25 cellular contexts compared by ENCODE assay signal in the genomic region with DNA sequence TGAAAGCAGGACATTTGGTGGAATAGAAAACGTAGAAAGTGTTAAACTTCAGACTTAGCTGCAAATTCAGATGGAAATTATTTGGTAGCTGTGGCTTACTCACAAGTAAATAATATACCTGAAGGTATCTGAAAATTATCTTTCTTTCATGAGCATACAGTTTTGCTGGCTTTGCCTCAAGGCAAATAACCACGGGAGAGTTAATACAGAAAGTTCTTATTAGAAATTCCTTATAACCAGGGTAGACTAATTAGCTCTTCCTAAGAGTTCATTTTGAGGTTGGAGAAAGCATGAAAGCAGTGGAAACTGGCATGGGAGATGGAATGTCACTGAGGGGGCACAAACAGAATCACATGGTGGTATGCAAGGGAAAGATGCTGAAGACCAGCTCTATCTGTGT.
DNase-seq lines count a peak whose midpoint lies in the region; ATAC-seq and TF ChIP-seq lines count a peak whose summit lies in the region.
"Had no signal": no experiment of that assay in that cellular context is flagged by ENCODE, and none has a peak within 500 bp of the region (broad histone marks: within the 10 kb centered on the region; RNA-seq: fewer than 3 reads in every experiment).

No MANE protein-coding gene starts in this region.

- no peak for TF ChIP-seq CTCF in GM23338 (conservative IDR thresholded peaks at IDR 0.05; ENCODE audit: low read depth in 2 of 2)
- no peak for TF ChIP-seq CTCF in prostate gland (IDR thresholded peaks at IDR 0.05)

- H3K4me1 Mint-ChIP-seq in GM23338: peaks cover 19% of the 10 kb centered on the region
- H3K4me1 Mint-ChIP-seq: CD4-positive, alpha-beta memory T cell; CD4-positive, CD25-positive, alpha-beta regulatory T cell; CD8-positive, alpha-beta memory T cell had no signal

- H3K9me2 ChIP-seq in GM23338 (ENCODE audit: insufficient read depth): peaks cover 12% of the 10 kb centered on the region; the same call in 1 of the 2 replicates

- POLR2A ChIA-PET in HEK293T (lab: Yijun Ruan, JAX): no interaction called here

- ATAC-seq in GM23338: no peak
- ATAC-seq: A549, GM12878 had no signal

- DNase-seq in EH (ENCODE audit: low read depth) (peak; percentile 9), GM23338 (ENCODE audit: low spot score) (no peak), SK-N-MC (ENCODE audit: low read depth, low spot score) (no peak), mesenchymal stem cell (no peak), NCI-H146 (lab: John Stamatoyannopoulos, UW) (no peak), HEK293T (ENCODE audit: extremely low spot score) (no peak), prostate gland (ENCODE audit: low spot score) (no peak), NCI-H2227 (lab: John Stamatoyannopoulos, UW; ENCODE audit: unreplicated experiment) (no peak)
- DNase-seq: BE2C; C1 segment of cervical spinal cord; CD4-positive, alpha-beta memory T cell; CD4-positive, CD25-positive, alpha-beta regulatory T cell; CD8-positive, alpha-beta memory T cell; COR-L47; DMS 273 treated with DMSO at 0.1 percent for 48 hours; DMS153; DMS53; DMS79; DND-41; GDM1 had no signal

- no peaks in the 10 kb centered on the region for H3K79me2 ChIP-seq in GM23338 (replicated peaks; ENCODE audit: insufficient read depth)

- H3K4me1 ChIP-seq in GM23338 (ENCODE audit: insufficient read depth): peaks cover 14% of the 10 kb centered on the region
- H3K4me1 ChIP-seq in mesenchymal stem cell (ENCODE audit: control insufficient read depth, insufficient read depth, low read depth, low read length): peaks cover 2% of the 10 kb centered on the region
- H3K4me1 ChIP-seq in prostate gland (replicated peaks): no peaks in the 10 kb centered on the region
- H3K4me1 ChIP-seq: BE2C had no signal

- H3K4me2 ChIP-seq in GM23338 (no peak overlapping the region), mesenchymal stem cell (ENCODE audit: low read length, poor library complexity, severe bottlenecking) (peak overlapping the region; percentile 22)
- H3K4me2 ChIP-seq: A549, BLaER1 had no signal

- 80% methylated on average over 1 of the region's 2 CpGs for WGBS in mesenchymal stem cell
- WGBS in prostate gland: 75% methylated on average over 2 of the region's 2 CpGs

- H4K8ac ChIP-seq in mesenchymal stem cell (ENCODE audit: low read length): no peak overlapping the region

- no peaks in the 10 kb centered on the region for H3K79me1 ChIP-seq in mesenchymal stem cell (replicated peaks; ENCODE audit: low read length, poor library complexity, severe bottlenecking)

- H3K4me3 Mint-ChIP-seq in GM23338: no peak overlapping the region
- H3K4me3 Mint-ChIP-seq: CD14-positive monocyte; CD4-positive, alpha-beta memory T cell; CD4-positive, CD25-positive, alpha-beta regulatory T cell; CD8-positive, alpha-beta memory T cell had no signal

- H3K9me3 ChIP-seq in SK-N-MC (ENCODE audit: low read depth, low read length): no peaks in the 10 kb centered on the region
- H3K9me3 ChIP-seq in mesenchymal stem cell (ENCODE audit: control insufficient read depth, low read length): no peaks in the 10 kb centered on the region
- H3K9me3 ChIP-seq in prostate gland: no peaks in the 10 kb centered on the region
- H3K9me3 ChIP-seq: A549, BE2C, BLaER1 had no signal

- no peaks in the 10 kb centered on the region for H3F3A ChIP-seq in GM23338 (replicated peaks; ENCODE audit: low read depth)

- H3K27ac ChIP-seq in GM23338 (ENCODE audit: low read depth): no peak overlapping the region
- 0 out of 2 replicates have a peak overlapping the region, but pooled peaks have one; percentile 32 for H3K27ac ChIP-seq in SK-N-MC
- no peak overlapping the region for H3K27ac ChIP-seq in mesenchymal stem cell (ENCODE audit: low read length, poor library complexity, severe bottlenecking)
- H3K27ac ChIP-seq in prostate gland: no peak overlapping the region
- H3K27ac ChIP-seq: 22Rv1, A549, BLaER1 had no signal

- H3K4me3 ChIP-seq in GM23338 (no peak overlapping the region), SK-N-MC (no peak overlapping the region), mesenchymal stem cell (ENCODE audit: insufficient read depth in 1 of 2, low read depth in 1 of 2, low read length in 2 of 2) (no peak overlapping the region), prostate gland (no peak overlapping the region)
- H3K4me3 ChIP-seq: A549, BLaER1, GM12878 had no signal

- no peaks in the 10 kb centered on the region for H3K27me3 ChIP-seq in GM23338 (ENCODE audit: insufficient read depth)
- no peaks in the 10 kb centered on the region for H3K27me3 ChIP-seq in mesenchymal stem cell (ENCODE audit: control insufficient read depth in 1 of 2, insufficient read depth in 1 of 2, low read length in 2 of 2)
- no peaks in the 10 kb centered on the region for H3K27me3 ChIP-seq in prostate gland (replicated peaks; ENCODE audit: insufficient read depth)
- H3K27me3 ChIP-seq: BE2C, BLaER1 had no signal

- H3K36me3 Mint-ChIP-seq in GM23338 (ENCODE audit: low read depth): no peaks in the 10 kb centered on the region
- H3K36me3 Mint-ChIP-seq: CD14-positive monocyte; CD4-positive, CD25-positive, alpha-beta regulatory T cell had no signal

- no peak overlapping the region for H3K23ac ChIP-seq in mesenchymal stem cell (ENCODE audit: low read length in 2 of 2)

- no peak overlapping the region for H3K4ac ChIP-seq in mesenchymal stem cell (ENCODE audit: low read depth in 1 of 2, low read length in 2 of 2)

- H2AFZ ChIP-seq in GM23338 (0 out of 2 replicates have a peak overlapping the region, but pooled peaks have one; percentile 8), mesenchymal stem cell (ENCODE audit: low read depth, low read length) (no peak overlapping the region)

- H3K9me3 Mint-ChIP-seq in GM23338: no peaks in the 10 kb centered on the region

- no peak overlapping the region for H2BK5ac ChIP-seq in mesenchymal stem cell (ENCODE audit: low read depth, low read length, poor library complexity, severe bottlenecking)

- H2AK5ac ChIP-seq in mesenchymal stem cell (ENCODE audit: low read length, severe bottlenecking): no peak overlapping the region

- H3K18ac ChIP-seq in mesenchymal stem cell (ENCODE audit: low read depth in 1 of 2, low read length in 2 of 2): no peak overlapping the region

- H2BK12ac ChIP-seq in mesenchymal stem cell (ENCODE audit: low read length in 2 of 2): no peak overlapping the region

- H3K36me3 ChIP-seq in GM23338 (ENCODE audit: insufficient read depth) (no peaks in the 10 kb centered on the region), SK-N-MC (ENCODE audit: insufficient read depth, low read length) (no peaks in the 10 kb centered on the region), mesenchymal stem cell (ENCODE audit: control insufficient read depth in 1 of 2, insufficient read depth in 2 of 2, low read depth in 1 of 2, low read length in 2 of 2) (no peaks in the 10 kb centered on the region), prostate gland (no peaks in the 10 kb centered on the region)
- H3K36me3 ChIP-seq: BE2C, BLaER1 had no signal

- H3K27ac Mint-ChIP-seq in GM23338: no peak overlapping the region
- H3K27ac Mint-ChIP-seq: CD4-positive, alpha-beta memory T cell; CD4-positive, CD25-positive, alpha-beta regulatory T cell; CD8-positive, alpha-beta memory T cell had no signal

- no peak overlapping the region for H2BK15ac ChIP-seq in mesenchymal stem cell (ENCODE audit: low read depth, poor library complexity, severe bottlenecking)

- H4K20me1 ChIP-seq in GM23338 (replicated peaks; ENCODE audit: insufficient read depth): no peaks in the 10 kb centered on the region
- H4K20me1 ChIP-seq: BLaER1 had no signal

- H2BK120ac ChIP-seq in mesenchymal stem cell (ENCODE audit: low read depth, low read length): no peak overlapping the region

- no peak overlapping the region for H4K91ac ChIP-seq in mesenchymal stem cell (ENCODE audit: low read length)

- H3K14ac ChIP-seq in mesenchymal stem cell (ENCODE audit: low read length in 2 of 2): no peak overlapping the region

- TF ChIP-seq POLR2A in prostate gland (IDR thresholded peaks at IDR 0.05): no peak

- intact Hi-C loops in prostate gland (cut with DNase I): no loop called here

- no peak overlapping the region for H3K9ac ChIP-seq in SK-N-MC (ENCODE audit: insufficient read length)
- H3K9ac ChIP-seq in mesenchymal stem cell (ENCODE audit: low read length): no peak overlapping the region
- H3K9ac ChIP-seq: BLaER1 had no signal

- peaks cover 2% of the 10 kb centered on the region for H3K27me3 Mint-ChIP-seq in GM23338 (ENCODE audit: insufficient read depth, low read depth, poor library complexity)
- H3K27me3 Mint-ChIP-seq: CD8-positive, alpha-beta memory T cell had no signal

- CTCF ChIA-PET in HEK293T (lab: Yijun Ruan, JAX): no interaction called here

TF ChIP-seq in GM23338, 12 proteins besides CTCF, POLR2A, EP300 and RAD21 (continues in another document):
- no peak for TF ChIP-seq STAT1 (IDR thresholded peaks at IDR 0.05; ENCODE audit: unreplicated experiment)

TF ChIP-seq in HEK293T, 16 proteins besides CTCF, POLR2A, EP300 and RAD21:
- TF ChIP-seq FOXM1 (IDR thresholded peaks at IDR 0.05; ENCODE audit: borderline replicate concordance): no peak
- no peak for TF ChIP-seq ARNT (IDR thresholded peaks at IDR 0.05)
- TF ChIP-seq ELF4 (IDR thresholded peaks at IDR 0.05): no peak
- TF ChIP-seq FOXK2 (IDR thresholded peaks at IDR 0.05): no peak
